In the genomic region with DNA sequence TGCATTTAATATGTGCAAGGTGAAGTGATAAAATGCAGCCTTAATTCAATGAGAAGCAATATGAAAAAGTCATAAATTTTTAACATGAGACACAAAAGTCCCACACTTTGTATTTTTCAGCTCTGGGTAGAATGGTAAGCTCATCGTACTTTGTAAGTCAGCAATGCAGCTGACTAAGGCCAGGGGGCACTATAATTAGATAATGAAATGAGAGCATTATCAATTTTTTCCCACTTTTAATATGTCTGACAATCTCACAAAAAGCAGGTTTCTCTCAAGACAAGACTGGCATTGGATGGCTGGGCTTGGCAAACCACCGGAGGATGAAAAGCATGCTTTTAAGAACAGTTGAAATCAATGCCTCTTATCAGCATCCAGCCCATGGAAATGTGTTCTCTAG, we compare ENCODE assay signal across 17 cellular contexts.
A peak's percentile ranks its signal among the peaks of the same experiment; 100 is the strongest.
DNase-seq lines count a peak whose midpoint lies in the region; ATAC-seq and TF ChIP-seq lines count a peak whose summit lies in the region.
"Had no signal": no experiment of that assay in that cellular context is flagged by ENCODE, and none has a peak within 500 bp of the region (broad histone marks: within the 10 kb centered on the region; RNA-seq: fewer than 3 reads in every experiment).

No MANE protein-coding gene starts in this region.

- H3K4ac ChIP-seq in IMR-90 (ENCODE audit: low read depth, low read length), result no peak overlapping the region

- CTCF ChIA-PET in IMR-90 (lab: Yijun Ruan, JAX), result no interaction called here

- no peak for TF ChIP-seq RAD21 in IMR-90 (IDR thresholded peaks at IDR 0.05; ENCODE audit: low read length)
- no peak for TF ChIP-seq RAD21 in neural cell (conservative IDR thresholded peaks at IDR 0.05)

- H2AK9ac ChIP-seq in IMR-90 (replicated peaks; ENCODE audit: low read depth, low read length, poor library complexity), result no peak overlapping the region

- in situ Hi-C loops in IMR-90 (cut with MboI; ENCODE audit: low sequenced_read_pairs), result no loop called here

- H3K36me3 Mint-ChIP-seq in activated CD4-positive, alpha-beta T cell treated with anti-CD3 and anti-CD28 coated beads, Interleukin-2, amount 10 ng/mL, durations not matched to agents 24 days and 14 days (ENCODE audit: low read depth), result no peaks in the 10 kb centered on the region
- H3K36me3 Mint-ChIP-seq: CD4-positive, alpha-beta memory T cell had no signal

- POLR2A ChIA-PET in IMR-90 (lab: Charles Lee; ENCODE audit: unreplicated experiment), result no interaction called here

- H3K4me2 ChIP-seq in IMR-90 (ENCODE audit: low read depth, low read length), result no peak overlapping the region
- H3K4me2 ChIP-seq in neural cell (ENCODE audit: low read length), result no peak overlapping the region

- H2BK15ac ChIP-seq in IMR-90 (ENCODE audit: low read depth, low read length), result no peak overlapping the region

- H3K4me1 Mint-ChIP-seq in activated CD4-positive, alpha-beta T cell treated with anti-CD3 and anti-CD28 coated beads, Interleukin-2, amount 10 ng/mL, durations not matched to agents 24 days and 14 days, result peaks cover 8% of the 10 kb centered on the region

- no peaks in the 10 kb centered on the region for H4K20me1 ChIP-seq in IMR-90 (ENCODE audit: insufficient read depth, low read length)
- no peaks in the 10 kb centered on the region for H4K20me1 ChIP-seq in neural cell (ENCODE audit: insufficient read depth)

- H3K56ac ChIP-seq in IMR-90 (ENCODE audit: extremely low read depth, insufficient read depth, low read length), result no peak overlapping the region

- DNase-seq in IMR-90 (no peak), choroid plexus epithelial cell (ENCODE audit: low read depth) (no peak), A172 (ENCODE audit: low spot score) (no peak), dedifferentiated amniotic fluid mesenchymal stem cell (ENCODE audit: extremely low spot score) (no peak)
- no peak for DNase-seq in activated CD4-positive, alpha-beta T cell treated with anti-CD3 and anti-CD28 coated beads, Interleukin-2, amount 10 ng/mL, durations not matched to agents 24 days and 14 days
- DNase-seq: CD4-positive, alpha-beta memory T cell; mucosa of descending colon; NCI-H2081 treated with DMSO at 0.1 percent for 48 hours; NCI-H82; retina; Right ventricle myocardium superior; stimulated activated CD4-positive, alpha-beta T cell treated with anti-CD3 and anti-CD28 coated beads, Interleukin-2, amount 100 ng/mL, for 24 hours; trophoblast cell had no signal

- H4K8ac ChIP-seq in IMR-90 (ENCODE audit: low read depth in 2 of 2, low read length in 2 of 2), result no peak overlapping the region

- no peak for ATAC-seq in IMR-90 (ENCODE audit: low read depth)
- ATAC-seq in HG02840 (IDR thresholded peaks at IDR 0.05; ENCODE audit: low FRiP score, unreplicated experiment), result no peak
- ATAC-seq: gastroesophageal sphincter, mucosa of descending colon had no signal

- no peak overlapping the region for H2BK120ac ChIP-seq in IMR-90 (ENCODE audit: low read depth, low read length)

- no peak overlapping the region for H2BK20ac ChIP-seq in IMR-90 (ENCODE audit: low read depth, low read length)

- H3K9me1 ChIP-seq in IMR-90 (ENCODE audit: insufficient read depth, low read length), result no peaks in the 10 kb centered on the region

- H3K27ac ChIP-seq in C4-2B (no peak overlapping the region), IMR-90 (ENCODE audit: insufficient read depth, low read length) (no peak overlapping the region), neural cell (ENCODE audit: low read length) (no peak overlapping the region)
- H3K27ac ChIP-seq: gastroesophageal sphincter had no signal

- H4K5ac ChIP-seq in IMR-90 (ENCODE audit: low read depth, low read length), result no peak overlapping the region

- H3K9me3 ChIP-seq in IMR-90 (ENCODE audit: control insufficient read depth, insufficient read depth, low read length) (no peaks in the 10 kb centered on the region), neural cell (ENCODE audit: low read length) (no peaks in the 10 kb centered on the region)
- H3K9me3 ChIP-seq: gastroesophageal sphincter, mucosa of descending colon had no signal

- H3K9ac ChIP-seq in IMR-90 (ENCODE audit: low read depth, low read length) (no peak overlapping the region), neural cell (ENCODE audit: low read length) (no peak overlapping the region)

- TF ChIP-seq CTCF in C4-2B (conservative IDR thresholded peaks at IDR 0.05) (peak; percentile 50), IMR-90 (conservative IDR thresholded peaks at IDR 0.05; ENCODE audit: low read depth, low read length) (0 out of 2 replicates have a peak, but pooled peaks have one; percentile 15), choroid plexus epithelial cell (conservative IDR thresholded peaks at IDR 0.05; ENCODE audit: low read depth, low read length) (peak; percentile 51), neural cell (IDR thresholded peaks at IDR 0.05; ENCODE audit: poor library complexity, severe bottlenecking) (peak; percentile 30)

- no peaks in the 10 kb centered on the region for H3K79me2 ChIP-seq in neural cell (replicated peaks; ENCODE audit: insufficient read depth, low read length)

- H3K4me3 ChIP-seq in IMR-90 (ENCODE audit: insufficient read depth, low read depth, low read length) (no peak overlapping the region), choroid plexus epithelial cell (ENCODE audit: low read depth, low read length) (no peak overlapping the region), neural cell (ENCODE audit: low read length) (no peak overlapping the region)
- H3K4me3 ChIP-seq: gastroesophageal sphincter, mucosa of descending colon had no signal

- H3K18ac ChIP-seq in IMR-90 (ENCODE audit: low read depth, low read length), result no peak overlapping the region

- H3K36me3 ChIP-seq in IMR-90 (ENCODE audit: control insufficient read depth, insufficient read depth, low read length) (no peaks in the 10 kb centered on the region), neural cell (ENCODE audit: insufficient read depth, low read length) (no peaks in the 10 kb centered on the region)
- H3K36me3 ChIP-seq: gastroesophageal sphincter had no signal

- H2AFZ ChIP-seq in IMR-90 (replicated peaks; ENCODE audit: low read length, poor library complexity), result no peak overlapping the region
- H2AFZ ChIP-seq in neural cell (ENCODE audit: low read depth, low read length), result no peak overlapping the region

- H3F3A ChIP-seq in neural cell (ENCODE audit: insufficient read depth, low read length, poor library complexity, severe bottlenecking), result no peaks in the 10 kb centered on the region

- TF ChIP-seq EP300 in neural cell (conservative IDR thresholded peaks at IDR 0.05; ENCODE audit: poor library complexity, severe bottlenecking), result no peak

- whole genome bisulfite sequencing in IMR-90 (ENCODE audit: extremely low coverage in 2 of 2, insufficient read length in 1 of 2), 2 experiments, result 100% methylated on average over 1 of the region's 2 CpGs; no CpG with 5 or more reads in 1 of the 2 experiments

- no peak overlapping the region for H2AK5ac ChIP-seq in IMR-90 (ENCODE audit: low read depth, low read length)

- no peaks in the 10 kb centered on the region for H3K9me2 ChIP-seq in neural cell (ENCODE audit: insufficient read depth, low read length)

- intact Hi-C loops in IMR-90 (cut with micrococcal nuclease), result no loop called here
- intact Hi-C loops in activated CD4-positive, alpha-beta T cell treated with anti-CD3 and anti-CD28 coated beads, Interleukin-2, amount 10 ng/mL, durations not matched to agents 24 days and 14 days (cut with micrococcal nuclease), result no loop called here

- no peak overlapping the region for H3K14ac ChIP-seq in IMR-90 (replicated peaks; ENCODE audit: low read depth, low read length)

- TF ChIP-seq POLR2A in IMR-90 (IDR thresholded peaks at IDR 0.05; ENCODE audit: low read depth, low read length), result no peak

- no peak overlapping the region for H2BK5ac ChIP-seq in IMR-90 (ENCODE audit: low read depth, low read length, poor library complexity, severe bottlenecking)

- no peak overlapping the region for H3K27ac Mint-ChIP-seq in activated CD4-positive, alpha-beta T cell treated with anti-CD3 and anti-CD28 coated beads, Interleukin-2, amount 10 ng/mL, durations not matched to agents 24 days and 14 days
- H3K27ac Mint-ChIP-seq: CD4-positive, alpha-beta memory T cell had no signal

- H4K91ac ChIP-seq in IMR-90 (ENCODE audit: insufficient read depth, low read depth, low read length), result no peak overlapping the region

- H3K27me3 ChIP-seq in IMR-90 (ENCODE audit: control insufficient read depth, insufficient read depth, low read length) (no peaks in the 10 kb centered on the region), neural cell (ENCODE audit: insufficient read depth, low read depth, low read length) (no peaks in the 10 kb centered on the region)
- H3K27me3 ChIP-seq: gastroesophageal sphincter had no signal

- peaks cover 10% of the 10 kb centered on the region for H3K27me3 Mint-ChIP-seq in activated CD4-positive, alpha-beta T cell treated with anti-CD3 and anti-CD28 coated beads, Interleukin-2, amount 10 ng/mL, durations not matched to agents 24 days and 14 days
- H3K27me3 Mint-ChIP-seq: CD4-positive, alpha-beta memory T cell had no signal

- no TSS peak for BruUV-seq in IMR-90 (replicated peaks; lab: Mats Ljungman, UMichigan)

- dilution Hi-C loops in IMR-90 (cut with HindIII; ENCODE audit: low sequenced_read_pairs, unreplicated experiment), result no loop called here

- H3K23ac ChIP-seq in IMR-90 (ENCODE audit: low read depth, low read length), result no peak overlapping the region

- no peaks in the 10 kb centered on the region for H3K79me1 ChIP-seq in IMR-90 (ENCODE audit: low read depth in 1 of 2, low read length in 2 of 2)

- no peaks in the 10 kb centered on the region for H3K4me1 ChIP-seq in IMR-90 (ENCODE audit: control insufficient read depth, insufficient read depth, low read length)
- H3K4me1 ChIP-seq: gastroesophageal sphincter had no signal

- no peak overlapping the region for H3K4me3 Mint-ChIP-seq in activated CD4-positive, alpha-beta T cell treated with anti-CD3 and anti-CD28 coated beads, Interleukin-2, amount 10 ng/mL, durations not matched to agents 24 days and 14 days
- H3K4me3 Mint-ChIP-seq: CD4-positive, alpha-beta memory T cell had no signal

- peaks cover 12% of the 10 kb centered on the region for H3K9me3 Mint-ChIP-seq in activated CD4-positive, alpha-beta T cell treated with anti-CD3 and anti-CD28 coated beads, Interleukin-2, amount 10 ng/mL, durations not matched to agents 24 days and 14 days

TF ChIP-seq in IMR-90, 13 proteins besides CTCF, POLR2A, EP300 and RAD21 (continues in another document):
- no peak for TF ChIP-seq SMC3 (IDR thresholded peaks at IDR 0.05; ENCODE audit: low read depth, low read length)
- no peak for TF ChIP-seq FOS (IDR thresholded peaks at IDR 0.05; ENCODE audit: low read depth, low read length)
- no peak for TF ChIP-seq RFX5 (IDR thresholded peaks at IDR 0.05; ENCODE audit: low read depth, low read length)
- no peak for TF ChIP-seq CHD1 (IDR thresholded peaks at IDR 0.05; ENCODE audit: low read depth, low read length)
- TF ChIP-seq CEBPB (IDR thresholded peaks at IDR 0.05; ENCODE audit: low read depth, low read length), result no peak

TF ChIP-seq in neural cell, 6 proteins besides CTCF, POLR2A, EP300 and RAD21:
- TF ChIP-seq MXI1 (conservative IDR thresholded peaks at IDR 0.05; ENCODE audit: poor library complexity, severe bottlenecking), result no peak
- TF ChIP-seq EZH2 (IDR thresholded peaks at IDR 0.05; ENCODE audit: borderline replicate concordance, insufficient read depth, low read length, poor library complexity, severe bottlenecking), result no peak
- no peak for TF ChIP-seq TAF1 (IDR thresholded peaks at IDR 0.05; ENCODE audit: low read depth)
TF ChIP-seq in neural cell: peak in this region for 0.
